Comparison of ENCODE assay signal across 1 cellular context in the genomic region with DNA sequence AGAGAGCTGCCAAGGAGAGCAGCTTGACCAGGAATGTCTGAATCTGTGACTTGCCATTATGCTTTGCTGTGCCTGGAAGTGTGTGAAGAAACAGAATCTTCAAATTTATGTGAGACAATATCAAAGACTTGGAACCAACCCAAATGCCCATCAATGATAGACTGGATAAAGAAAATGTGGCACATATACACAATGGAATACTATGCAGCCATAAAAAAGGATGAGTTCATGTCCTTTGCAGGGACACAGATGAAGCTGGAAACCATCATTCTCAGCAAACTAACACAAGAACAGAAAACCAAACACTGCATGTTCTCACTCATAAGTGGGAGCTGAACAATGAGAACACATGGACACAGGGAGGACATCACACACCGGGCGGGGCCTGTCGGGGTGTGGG. TPM values are rescaled to one million over a fixed set of nuclear protein-coding genes. Genes with fewer than 3 reads are reported as not detected.
"Had no signal": no experiment of that assay in that cellular context is flagged by ENCODE, and none has a peak within 500 bp of the region (broad histone marks: within the 10 kb centered on the region; RNA-seq: fewer than 3 reads in every experiment).

No MANE protein-coding gene starts in this region.

RNA-seq across cellular contexts. Expression of gene NOS1AP, which starts 15.5 kb away (rescaled TPM):
- total RNA-seq: GM23248 had no signal
